ENCODE assay signal across 8 cellular contexts in genomic region chr12:108689314-108690190, GRCh38. TPM values are rescaled to one million over a fixed set of nuclear protein-coding genes. Genes with fewer than 3 reads are reported as not detected.
DNase-seq lines count a peak whose midpoint lies in the region; ATAC-seq and TF ChIP-seq lines count a peak whose summit lies in the region.

No MANE protein-coding gene starts in this region.

- peak; percentile 39 for DNase-seq in EH (ENCODE audit: low read depth)
- peak; percentile 91 for DNase-seq in MV-4-11 (lab: John Stamatoyannopoulos, UW)
- DNase-seq in activated CD8-positive, alpha-beta memory T cell treated with anti-CD3 and anti-CD28 coated beads, Interleukin-2, amount 50 U/mL, for 48 hours = peak; percentile 65
- peak; percentile 69 for DNase-seq in sciatic nerve (ENCODE audit: low spot score)

- no peaks in the 10 kb centered on the region for H3K9me3 ChIP-seq in gastroesophageal sphincter

- H3K36me3 ChIP-seq in gastroesophageal sphincter = no peaks in the 10 kb centered on the region

- TF ChIP-seq EP300 in gastroesophageal sphincter (IDR thresholded peaks at IDR 0.05) = no peak

- peak in 1 of 4 experiments; percentile 44 for TF ChIP-seq CTCF in gastroesophageal sphincter (IDR thresholded peaks at IDR 0.05)

- H3K4me3 ChIP-seq in gastroesophageal sphincter = no peak overlapping the region

- WGBS in gastroesophageal sphincter (ENCODE audit: low coverage in 1 of 2), 2 donors = 9 to 16% methylated on average over 6 to 7 of the region's 7 CpGs

- H3K27me3 ChIP-seq in gastroesophageal sphincter = no peaks in the 10 kb centered on the region

- H3K27ac ChIP-seq in gastroesophageal sphincter = peak overlapping the region; percentile 94 to 97 (median 96)

- ATAC-seq in gastroesophageal sphincter = no peak
- ATAC-seq in sciatic nerve = peak; percentile 34
- no peak for ATAC-seq in HG03439 (IDR thresholded peaks at IDR 0.05; ENCODE audit: unreplicated experiment)
- no peak for ATAC-seq in HG02938 (IDR thresholded peaks at IDR 0.05; ENCODE audit: unreplicated experiment)
- no peak for ATAC-seq in GM21737 (IDR thresholded peaks at IDR 0.05; ENCODE audit: unreplicated experiment)

- peaks cover 49 to 98% (median 63%) of the 10 kb centered on the region in 3 donors for H3K4me1 ChIP-seq in gastroesophageal sphincter

- TF ChIP-seq POLR2A in gastroesophageal sphincter (IDR thresholded peaks at IDR 0.05) = no peak

- intact Hi-C loops in sciatic nerve (cut with DNase I) = no loop called here

RNA-seq across cellular contexts. Expression of gene CORO1C, which starts 41.8 kb away (rescaled TPM):
- total RNA-seq in gastroesophageal sphincter = 100 to 1,000 TPM; 277 to 473 (median 342) TPM
- 194 TPM for total RNA-seq in sciatic nerve

RNA-seq across cellular contexts. Expression of gene SELPLG, which starts 55.9 kb away (rescaled TPM):
- total RNA-seq in gastroesophageal sphincter = 10 to 100 TPM in 1 of 4 donors, 1 to 10 TPM in 3; 3.6 to 12.4 (median 5.5) TPM
- 12.3 TPM for total RNA-seq in sciatic nerve

Comparison
In these comparisons a context has a peak if more than half of its experiments do, and no peak if none do; other contexts are left out.
1. DNase-seq: peak in every context shown above with its lines; median percentile 91 in MV-4-11; 69 in sciatic nerve; 65 in activated CD8-positive, alpha-beta memory T cell treated with anti-CD3 and anti-CD28 coated beads, Interleukin-2, amount 50 U/mL, for 48 hours; 39 in EH.